ENCODE assay signal across 1 cellular context in the genomic region with DNA sequence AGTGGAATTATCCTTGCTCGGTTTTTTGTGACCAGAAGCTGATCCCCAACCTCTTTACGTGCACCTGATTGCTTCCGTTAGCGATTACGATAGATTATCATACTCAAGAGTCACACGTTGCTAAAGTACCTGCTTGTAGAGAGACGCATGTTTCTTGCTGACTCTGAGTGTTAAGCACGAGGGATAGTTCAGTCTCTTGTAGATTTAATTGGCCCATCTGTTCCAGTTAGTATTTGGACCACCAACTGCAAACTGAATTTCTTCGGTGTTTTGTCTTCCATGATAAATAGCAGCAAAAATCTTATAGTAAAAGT.
TF ChIP-seq lines count a peak whose summit lies in the region.

No MANE protein-coding gene starts in this region.

TF ChIP-seq in H1, 55 proteins besides CTCF, POLR2A, EP300 and RAD21:
- no peak for TF ChIP-seq PHF8 (conservative IDR thresholded peaks at IDR 0.05; ENCODE audit: low read depth, low read length)
- TF ChIP-seq SIN3A (conservative IDR thresholded peaks at IDR 0.05 in 1 of 2, IDR thresholded peaks at IDR 0.05 in 1 of 2; ENCODE audit: low read depth in 1 of 2, low read length in 2 of 2), result no peak
- TF ChIP-seq KDM4A (IDR thresholded peaks at IDR 0.05; ENCODE audit: low read depth, low read length, severe bottlenecking), result no peak
- TF ChIP-seq CBX5 (IDR thresholded peaks at IDR 0.05; ENCODE audit: low read depth, low read length), result no peak
- no peak for TF ChIP-seq SP4 (IDR thresholded peaks at IDR 0.05; ENCODE audit: low read length)
- TF ChIP-seq RBBP5 (IDR thresholded peaks at IDR 0.05; ENCODE audit: borderline replicate concordance, low read depth, low read length), result no peak
- no peak for TF ChIP-seq GABPA (IDR thresholded peaks at IDR 0.05; ENCODE audit: borderline replicate concordance, insufficient read depth, low read length)
- no peak for TF ChIP-seq TAF1 (IDR thresholded peaks at IDR 0.05; ENCODE audit: low read depth, low read length)
- no peak for TF ChIP-seq CHD2 (IDR thresholded peaks at IDR 0.05; ENCODE audit: low read length)
- no peak for TF ChIP-seq NANOG (IDR thresholded peaks at IDR 0.05; ENCODE audit: insufficient read depth, low read depth, low read length, poor library complexity, severe bottlenecking)
- no peak for TF ChIP-seq CHD1 (IDR thresholded peaks at IDR 0.05; ENCODE audit: low read depth, low read length)
- TF ChIP-seq EZH2 (IDR thresholded peaks at IDR 0.05; ENCODE audit: low read depth, low read length, severe bottlenecking), result no peak
- TF ChIP-seq RFX5 (IDR thresholded peaks at IDR 0.05; ENCODE audit: borderline replicate concordance, low read depth, low read length), result no peak
- TF ChIP-seq TCF12 (IDR thresholded peaks at IDR 0.05; ENCODE audit: low read depth, low read length), result no peak
- no peak for TF ChIP-seq TEAD4 (IDR thresholded peaks at IDR 0.05; ENCODE audit: low read depth, low read length)
- TF ChIP-seq BACH1 (IDR thresholded peaks at IDR 0.05; ENCODE audit: low read length), result no peak
- TF ChIP-seq RNF2 (IDR thresholded peaks at IDR 0.05; ENCODE audit: borderline replicate concordance, low read depth, low read length, missing control alignments, poor library complexity, severe bottlenecking), result no peak
- TF ChIP-seq POLR2AphosphoS5 (IDR thresholded peaks at IDR 0.05; ENCODE audit: low read depth, low read length), result no peak
- no peak for TF ChIP-seq CBX8 (IDR thresholded peaks at IDR 0.05; ENCODE audit: borderline replicate concordance, low read depth, low read length)
- no peak for TF ChIP-seq E2F6 (IDR thresholded peaks at IDR 0.05)
